In genomic region chr1:2956571-2956970, GRCh38 we compare ENCODE assay signal across 24 cellular contexts.
"Had no signal": no experiment of that assay in that cellular context is flagged by ENCODE, and none has a peak within 500 bp of the region (broad histone marks: within the 10 kb centered on the region; RNA-seq: fewer than 3 reads in every experiment).

No MANE protein-coding gene starts in this region.

- H3K27me3 Mint-ChIP-seq: activated CD4-positive, alpha-beta memory T cell treated with anti-CD3 and anti-CD28 coated beads, Interleukin-2, amount 10 ng/mL, durations not matched to agents 7 days and 5 days; activated T-helper 17 cell treated with anti-CD3 and anti-CD28 coated beads, Interleukin-2, amount 50 U/mL, for 72 hours had no signal

- FAIRE-seq: colon had no signal

- H3K4me1 ChIP-seq: Peyer's patch, SJCRH30 had no signal

- H3K4me3 ChIP-seq: cardiac muscle cell, Peyer's patch, SJCRH30 had no signal

- H3K27ac ChIP-seq: brain microvascular endothelial cell, cardiac muscle cell, Peyer's patch, RWPE1, SJCRH30 had no signal

- H3K27me3 ChIP-seq: brain microvascular endothelial cell, cardiac muscle cell, Peyer's patch had no signal

- H3K9me3 ChIP-seq: SK-N-SH had no signal

- ATAC-seq: activated T-helper 17 cell treated with anti-CD3 and anti-CD28 coated beads, Interleukin-2, amount 50 U/mL, for 72 hours had no signal

- H3K4me3 Mint-ChIP-seq: activated CD4-positive, alpha-beta memory T cell treated with anti-CD3 and anti-CD28 coated beads, Interleukin-2, amount 10 ng/mL, durations not matched to agents 7 days and 5 days; activated naive CD4-positive, alpha-beta T cell treated with anti-CD3 and anti-CD28 coated beads for 36 hours; activated naive CD8-positive, alpha-beta T cell; activated T-helper 17 cell treated with anti-CD3 and anti-CD28 coated beads, Interleukin-2, amount 50 U/mL, for 72 hours had no signal

- DNase-seq: activated CD4-positive, alpha-beta memory T cell treated with anti-CD3 and anti-CD28 coated beads, Interleukin-2, amount 10 ng/mL, durations not matched to agents 7 days and 5 days; activated CD4-positive, alpha-beta T cell treated with anti-CD3 and anti-CD28 coated beads, Interleukin-2, amount 50 U/mL, for 1 hour; activated CD4-positive, CD25-positive, alpha-beta regulatory T cell; activated gamma-delta T cell; activated naive CD4-positive, alpha-beta T cell treated with anti-CD3 and anti-CD28 coated beads for 36 hours; activated T-cell treated with anti-CD3 and anti-CD28 coated beads for 4 hours; activated T-cell treated with anti-CD3 and anti-CD28 coated beads, Interleukin-2, amount 50 U/mL, for 48 hours; brain microvascular endothelial cell; NCI-H1105 treated with DMSO at 0.1 percent for 48 hours; NCI-H1436 treated with DMSO at 0.1 percent for 48 hours; NCI-H187; NCI-H2081; NCI-H446; NCI-H524; Peyer's patch; Right ventricle myocardium superior; SJCRH30; SK-N-SH; T-helper 1 cell had no signal

- H3K36me3 ChIP-seq: brain microvascular endothelial cell, cardiac muscle cell, Peyer's patch, SJCRH30 had no signal

- H3K27ac Mint-ChIP-seq: activated CD4-positive, alpha-beta memory T cell treated with anti-CD3 and anti-CD28 coated beads, Interleukin-2, amount 10 ng/mL, durations not matched to agents 7 days and 5 days; activated naive CD4-positive, alpha-beta T cell treated with anti-CD3 and anti-CD28 coated beads for 36 hours; activated naive CD8-positive, alpha-beta T cell; activated T-helper 17 cell treated with anti-CD3 and anti-CD28 coated beads, Interleukin-2, amount 50 U/mL, for 72 hours had no signal

- H3K4me1 Mint-ChIP-seq: activated CD4-positive, alpha-beta memory T cell treated with anti-CD3 and anti-CD28 coated beads, Interleukin-2, amount 10 ng/mL, durations not matched to agents 7 days and 5 days; activated T-helper 17 cell treated with anti-CD3 and anti-CD28 coated beads, Interleukin-2, amount 50 U/mL, for 72 hours had no signal
